ENCODE assay signal across 9 cellular contexts in genomic region chr17:63356275-63356905, GRCh38.
DNase-seq lines count a peak whose midpoint lies in the region; ATAC-seq and TF ChIP-seq lines count a peak whose summit lies in the region.
"Had no signal": no experiment of that assay in that cellular context is flagged by ENCODE, and none has a peak within 500 bp of the region (broad histone marks: within the 10 kb centered on the region; RNA-seq: fewer than 3 reads in every experiment).

No MANE protein-coding gene starts in this region.

- no peaks in the 10 kb centered on the region for H3K79me2 ChIP-seq in fibroblast of lung (ENCODE audit: control insufficient read depth, insufficient read depth, low read length)

- H3K27me3 ChIP-seq in fibroblast of lung (ENCODE audit: control insufficient read depth, insufficient read depth, low read length) (no peaks in the 10 kb centered on the region), psoas muscle (ENCODE audit: insufficient read depth in 3 of 3, low read length in 2 of 3) (no peaks in the 10 kb centered on the region)

- intact Hi-C loops in psoas muscle (cut with DNase I), result no loop called here

- H3K9me3 Mint-ChIP-seq in type B pancreatic cell, result no peaks in the 10 kb centered on the region
- H3K9me3 Mint-ChIP-seq in T-helper 2 cell treated with Interferon-gamma antibody and Interleukin-4, amounts not matched to agents 5 μg/mL and 100 μg/mL, for 36 hours, result no peaks in the 10 kb centered on the region
- H3K9me3 Mint-ChIP-seq: endodermal cell had no signal

- H3K4me1 ChIP-seq in fibroblast of lung (ENCODE audit: control insufficient read depth, extremely low read depth, insufficient read depth, low read length), result peaks cover 17% of the 10 kb centered on the region
- no peaks in the 10 kb centered on the region for H3K4me1 ChIP-seq in psoas muscle

- H3K36me3 Mint-ChIP-seq in type B pancreatic cell, result peaks cover 21% of the 10 kb centered on the region
- no peaks in the 10 kb centered on the region for H3K36me3 Mint-ChIP-seq in T-helper 2 cell treated with Interferon-gamma antibody and Interleukin-4, amounts not matched to agents 5 μg/mL and 100 μg/mL, for 36 hours (ENCODE audit: low read depth)

- H3K9ac ChIP-seq in fibroblast of lung (ENCODE audit: insufficient read depth, low read length), result no peak overlapping the region

- H3K9me3 ChIP-seq in fibroblast of lung (ENCODE audit: control insufficient read depth, insufficient read depth, low read depth, low read length), result no peaks in the 10 kb centered on the region
- no peaks in the 10 kb centered on the region for H3K9me3 ChIP-seq in psoas muscle

- peak; percentile 81 for DNase-seq in Daoy (ENCODE audit: low read depth)
- DNase-seq in SK-MEL-5 (ENCODE audit: low read depth, low spot score), result peak; percentile 84
- peak; percentile 90 to 92 for DNase-seq in fibroblast of lung (ENCODE audit: low read depth in 2 of 2)
- no peak for DNase-seq in psoas muscle
- DNase-seq in type B pancreatic cell (ENCODE audit: extremely low spot score, unreplicated experiment), result no peak
- no peak for DNase-seq in T-helper 2 cell treated with Interferon-gamma antibody and Interleukin-4, amounts not matched to agents 5 μg/mL and 100 μg/mL, for 36 hours (ENCODE audit: low spot score)
- DNase-seq: endodermal cell had no signal

- WGBS in psoas muscle, 3 donors, result 32 to 38% (median 38%) methylated on average over 3 of the region's 3 CpGs

- no peak overlapping the region for H3K4me3 ChIP-seq in fibroblast of lung (replicated peaks in 1 of 4; ENCODE audit: control extremely low read depth in 1 of 4, insufficient read depth in 1 of 4, low read depth in 3 of 4, low read length in 4 of 4)
- no peak overlapping the region for H3K4me3 ChIP-seq in psoas muscle

- no peaks in the 10 kb centered on the region for H3K27me3 Mint-ChIP-seq in type B pancreatic cell
- peaks cover 2% of the 10 kb centered on the region for H3K27me3 Mint-ChIP-seq in T-helper 2 cell treated with Interferon-gamma antibody and Interleukin-4, amounts not matched to agents 5 μg/mL and 100 μg/mL, for 36 hours (ENCODE audit: low read depth)

- H3K4me1 Mint-ChIP-seq in type B pancreatic cell (ENCODE audit: unreplicated experiment), result peaks cover 25% of the 10 kb centered on the region
- no peaks in the 10 kb centered on the region for H3K4me1 Mint-ChIP-seq in T-helper 2 cell treated with Interferon-gamma antibody and Interleukin-4, amounts not matched to agents 5 μg/mL and 100 μg/mL, for 36 hours (ENCODE audit: low read depth)
- H3K4me1 Mint-ChIP-seq: endodermal cell had no signal

- in situ Hi-C loops in SK-MEL-5 (cut with HindIII; ENCODE audit: low pct_unique_long_range_greater_than_20kb, low sequenced_read_pairs), result no loop called here

- TF ChIP-seq CTCF in fibroblast of lung (conservative IDR thresholded peaks at IDR 0.05 in 1 of 2, IDR thresholded peaks at IDR 0.05 in 1 of 2; ENCODE audit: low read depth in 1 of 2, low read length in 2 of 2), result no peak
- no peak for TF ChIP-seq CTCF in psoas muscle (IDR thresholded peaks at IDR 0.05)
- no peak for TF ChIP-seq CTCF in type B pancreatic cell (conservative IDR thresholded peaks at IDR 0.05)

- peaks cover 2% of the 10 kb centered on the region for H3K36me3 ChIP-seq in fibroblast of lung (ENCODE audit: control insufficient read depth, insufficient read depth, low read length)
- no peaks in the 10 kb centered on the region for H3K36me3 ChIP-seq in psoas muscle (ENCODE audit: insufficient read depth in 1 of 2, low read depth in 1 of 2)

- no peak overlapping the region for H3K27ac Mint-ChIP-seq in type B pancreatic cell
- H3K27ac Mint-ChIP-seq in T-helper 2 cell treated with Interferon-gamma antibody and Interleukin-4, amounts not matched to agents 5 μg/mL and 100 μg/mL, for 36 hours, result no peak overlapping the region
- H3K27ac Mint-ChIP-seq: endodermal cell had no signal

- ATAC-seq in psoas muscle (peak; percentile 42 to 65 (median 58)), GM21381 (IDR thresholded peaks at IDR 0.05; ENCODE audit: unreplicated experiment) (no peak), HG03108 (IDR thresholded peaks at IDR 0.05; ENCODE audit: unreplicated experiment) (no peak)

- H3K4me2 ChIP-seq in fibroblast of lung (ENCODE audit: extremely low read depth, insufficient read depth, low read length), result peak overlapping the region; percentile 8

- H2AFZ ChIP-seq in fibroblast of lung (ENCODE audit: low read length), result no peak overlapping the region

- H4K20me1 ChIP-seq in fibroblast of lung (ENCODE audit: control insufficient read depth, extremely low read depth, insufficient read depth, low read length), result no peaks in the 10 kb centered on the region

- H3K27ac ChIP-seq in fibroblast of lung (ENCODE audit: insufficient read depth, low read length) (peak overlapping the region; percentile 46), psoas muscle (no peak overlapping the region)

- H3K4me3 Mint-ChIP-seq in type B pancreatic cell, result no peak overlapping the region
- H3K4me3 Mint-ChIP-seq in T-helper 2 cell treated with Interferon-gamma antibody and Interleukin-4, amounts not matched to agents 5 μg/mL and 100 μg/mL, for 36 hours, result no peak overlapping the region
- H3K4me3 Mint-ChIP-seq: endodermal cell had no signal

Comparison
In these comparisons a context has a peak if more than half of its experiments do, and no peak if none do; other contexts are left out.
1. DNase-seq: peak in Daoy (single experiment), SK-MEL-5 (single experiment) and fibroblast of lung (2 of 2); none in psoas muscle (0 of 2), type B pancreatic cell (single experiment) and T-helper 2 cell treated with Interferon-gamma antibody and Interleukin-4, amounts not matched to agents 5 μg/mL and 100 μg/mL, for 36 hours (single experiment).
2. ATAC-seq: peak in psoas muscle (4 of 4); none in GM21381 (single experiment) and HG03108 (single experiment).